ENCODE assay signal across 8 cellular contexts in the genomic region with DNA sequence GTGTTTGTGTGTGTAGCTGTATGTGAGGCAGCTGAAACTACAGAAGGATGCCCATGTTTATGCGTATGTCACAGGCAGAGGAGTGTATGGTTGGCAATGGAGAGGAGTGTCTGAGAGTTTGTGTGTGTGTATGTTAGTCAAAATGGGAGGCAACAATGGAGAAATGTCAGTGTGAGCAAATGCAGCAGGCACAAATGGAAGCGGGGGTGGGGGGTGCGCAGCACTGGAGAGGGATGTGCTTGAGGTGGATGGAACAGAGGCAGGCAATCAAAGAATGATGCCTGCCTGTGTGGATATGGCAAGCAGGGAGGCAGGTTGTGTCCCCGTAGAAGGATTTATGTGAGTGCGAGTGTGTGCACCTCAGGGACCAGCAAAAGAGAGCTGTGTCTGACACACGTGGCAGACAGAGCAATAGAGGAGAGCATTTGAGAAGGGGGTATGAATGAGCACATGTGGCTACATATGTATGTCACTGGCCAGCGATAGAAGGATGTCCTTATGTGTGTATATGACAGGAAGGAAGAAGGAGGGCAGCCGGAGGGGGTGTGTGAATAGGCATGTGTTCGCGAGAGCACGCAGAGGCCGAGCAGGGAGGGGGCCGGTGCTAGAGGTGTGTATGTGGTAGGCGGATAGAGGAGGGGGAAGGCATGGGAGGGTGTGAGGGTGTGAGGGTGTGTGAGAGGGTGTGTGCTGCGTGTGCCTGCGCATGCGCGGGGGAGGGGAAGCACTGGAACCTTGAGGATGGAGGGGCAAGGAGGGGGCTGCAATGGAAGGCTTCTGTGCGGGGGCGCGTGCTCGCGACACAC. TPM values are rescaled to one million over a fixed set of nuclear protein-coding genes. Genes with fewer than 3 reads are reported as not detected.
A peak's percentile ranks its signal among the peaks of the same experiment; 100 is the strongest.
DNase-seq lines count a peak whose midpoint lies in the region; ATAC-seq, FAIRE-seq and TF ChIP-seq lines count a peak whose summit lies in the region.

No MANE protein-coding gene starts in this region.

- CTCF ChIA-PET in HepG2 (lab: Yijun Ruan, JAX; ENCODE audit: low intra/inter-chr PET ratio, low total read pairs) = no interaction called here

- H4K20me1 ChIP-seq in HepG2 (ENCODE audit: insufficient read depth, low read length) = no peaks in the 10 kb centered on the region

- H3K4me3 ChIP-seq in HUES64 (ENCODE audit: low read length) (peak overlapping the region; percentile 86), HepG2 (replicated peaks in 1 of 3; ENCODE audit: insufficient read depth in 1 of 3, low read depth in 2 of 3, low read length in 3 of 3) (peak overlapping the region in 1 of 3 experiments; percentile 73; a peak in 1 of 6 replicates)

- no peak for TF ChIP-seq POLR2A in HepG2 (IDR thresholded peaks at IDR 0.05; ENCODE audit: insufficient read depth in 1 of 2, low read depth in 2 of 2, low read length in 2 of 2)

- POLR2A ChIA-PET in HepG2 (lab: Yijun Ruan, JAX) = no interaction called here

- H3K9me3 ChIP-seq in HUES64 (ENCODE audit: insufficient read depth, low read depth, low read length) (no peaks in the 10 kb centered on the region), HepG2 (ENCODE audit: low read length) (no peaks in the 10 kb centered on the region)

- TF ChIP-seq EP300 in HepG2 (IDR thresholded peaks at IDR 0.05; ENCODE audit: low read depth in 2 of 2, low read length in 2 of 2) = no peak
- no peak for TF ChIP-seq EP300 in HepG2 (CRISPR knock-in tag; IDR thresholded peaks at IDR 0.05; ENCODE audit: borderline replicate concordance)

- 26% methylated on average over 23 of the region's 23 CpGs for WGBS in HUES64
- WGBS in HepG2 (ENCODE audit: low lambda C conversion rate) = 88% methylated on average over 23 of the region's 23 CpGs

- H3K4me2 ChIP-seq in HepG2 (ENCODE audit: low read depth, low read length) = peak overlapping the region; percentile 32

- H3K9ac ChIP-seq in HUES64 (ENCODE audit: low read depth, low read length) (no peak overlapping the region), HepG2 (ENCODE audit: insufficient read depth, low read depth, low read length) (no peak overlapping the region)

- H3K27me3 ChIP-seq in HUES64 (ENCODE audit: insufficient read depth, low read length) = no peaks in the 10 kb centered on the region
- no peaks in the 10 kb centered on the region for H3K27me3 ChIP-seq in HepG2 (ENCODE audit: control insufficient read depth in 1 of 2, insufficient read depth in 2 of 2, low read length in 2 of 2)

- TF ChIP-seq CTCF in chondrocyte (IDR thresholded peaks at IDR 0.05) (no peak), HepG2 (CRISPR knock-in tag; IDR thresholded peaks at IDR 0.05) (no peak)

- no peak overlapping the region for H3K27ac ChIP-seq in HUES64 (ENCODE audit: low read depth, low read length)
- H3K27ac ChIP-seq in HepG2 (ENCODE audit: extremely low read length, insufficient read depth, low read length) = no peak overlapping the region

- BruUV-seq in HepG2 (replicated peaks; lab: Mats Ljungman, UMichigan) = no TSS peak

- H3K27ac Mint-ChIP-seq in chondrocyte (ENCODE audit: unreplicated experiment) = peak overlapping the region; percentile 58

- no peak overlapping the region for H2AFZ ChIP-seq in HepG2 (ENCODE audit: low read length)

- DNase-seq in NCI-H1417 (lab: John Stamatoyannopoulos, UW) (peak in 2 of 3 experiments; percentile 40 to 71), NCI-H1417 treated with DMSO at 0.1 percent for 48 hours (lab: John Stamatoyannopoulos, UW) (no peak), chondrocyte (ENCODE audit: low spot score) (no peak), HepG2 (ENCODE audit: low spot score) (no peak), epidermal melanocyte (ENCODE audit: insufficient read length, low spot score) (no peak)
- peak in 2 of 3 experiments; percentile 8 to 49 for DNase-seq in stimulated activated CD4-positive, alpha-beta T cell treated with anti-CD3 and anti-CD28 coated beads, TNF-alpha, amount 100 ng/mL, for 24 hours (ENCODE audit: low read depth in 3 of 3)

- H3K4me1 ChIP-seq in HUES64 (ENCODE audit: insufficient read depth, low read length) (peaks cover 4% of the 10 kb centered on the region; the same call in 1 of the 2 replicates), HepG2 (ENCODE audit: insufficient read depth, low read length) (no peaks in the 10 kb centered on the region)

- in situ Hi-C loops in HepG2 (cut with HindIII; ENCODE audit: extremely low pct_ligation_motif_present, low pct_unique_long_range_greater_than_20kb) = no loop called here

- no peaks in the 10 kb centered on the region for H3K79me2 ChIP-seq in HepG2 (ENCODE audit: insufficient read depth, low read length)

- peaks cover 17% of the 10 kb centered on the region for H3K36me3 Mint-ChIP-seq in chondrocyte (ENCODE audit: low read depth)

- no peak for TF ChIP-seq RAD21 in HepG2 (CRISPR knock-in tag; IDR thresholded peaks at IDR 0.05)

- peaks cover 5% of the 10 kb centered on the region for H3K9me3 Mint-ChIP-seq in chondrocyte (ENCODE audit: low read depth)

- H3K36me3 ChIP-seq in HUES64 (ENCODE audit: insufficient read depth, low read length) = peaks cover 21% of the 10 kb centered on the region
- H3K36me3 ChIP-seq in HepG2 (replicated peaks in 1 of 2; ENCODE audit: control insufficient read depth in 1 of 2, insufficient read depth in 2 of 2, low read length in 2 of 2) = no peaks in the 10 kb centered on the region

- intact Hi-C loops in HepG2 (cut with micrococcal nuclease; ENCODE audit: unreplicated experiment) = no loop called here

- no peak for FAIRE-seq in HepG2 (lab: Jason Lieb, UNC)

- no peaks in the 10 kb centered on the region for H3K27me3 Mint-ChIP-seq in chondrocyte (ENCODE audit: low read depth)

- H3K4me1 Mint-ChIP-seq in chondrocyte (ENCODE audit: low read depth) = peaks cover 21% of the 10 kb centered on the region

- H3K4me3 Mint-ChIP-seq in chondrocyte (ENCODE audit: unreplicated experiment) = peak overlapping the region; percentile 77

- ATAC-seq in activated CD4-positive, CD25-positive, alpha-beta regulatory T cell treated with anti-CD3 and anti-CD28 coated beads, Interleukin-2, amount 50 U/mL, for 24 hours = peak; percentile 67 to 77
- no peak for ATAC-seq in HepG2

TF ChIP-seq in HepG2, 621 proteins besides CTCF, POLR2A, EP300 and RAD21 (continues in another document):
- TF ChIP-seq, protein P1, sequence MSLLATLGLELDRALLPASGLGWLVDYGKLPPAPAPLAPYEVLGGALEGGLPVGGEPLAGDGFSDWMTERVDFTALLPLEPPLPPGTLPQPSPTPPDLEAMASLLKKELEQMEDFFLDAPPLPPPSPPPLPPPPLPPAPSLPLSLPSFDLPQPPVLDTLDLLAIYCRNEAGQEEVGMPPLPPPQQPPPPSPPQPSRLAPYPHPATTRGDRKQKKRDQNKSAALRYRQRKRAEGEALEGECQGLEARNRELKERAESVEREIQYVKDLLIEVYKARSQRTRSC (CRISPR knock-in tag; IDR thresholded peaks at IDR 0.05; ENCODE audit: low read depth) = no peak
- TF ChIP-seq FOXC1 (CRISPR knock-in tag; IDR thresholded peaks at IDR 0.05; ENCODE audit: borderline replicate concordance) (no peak), ZNF260 (CRISPR knock-in tag; IDR thresholded peaks at IDR 0.05; ENCODE audit: borderline replicate concordance, low read depth) (no peak), JDP2 (CRISPR knock-in tag; IDR thresholded peaks at IDR 0.05; ENCODE audit: borderline replicate concordance) (no peak), ZNF772 (CRISPR knock-in tag; IDR thresholded peaks at IDR 0.05) (no peak)
- TF ChIP-seq, protein P2, sequence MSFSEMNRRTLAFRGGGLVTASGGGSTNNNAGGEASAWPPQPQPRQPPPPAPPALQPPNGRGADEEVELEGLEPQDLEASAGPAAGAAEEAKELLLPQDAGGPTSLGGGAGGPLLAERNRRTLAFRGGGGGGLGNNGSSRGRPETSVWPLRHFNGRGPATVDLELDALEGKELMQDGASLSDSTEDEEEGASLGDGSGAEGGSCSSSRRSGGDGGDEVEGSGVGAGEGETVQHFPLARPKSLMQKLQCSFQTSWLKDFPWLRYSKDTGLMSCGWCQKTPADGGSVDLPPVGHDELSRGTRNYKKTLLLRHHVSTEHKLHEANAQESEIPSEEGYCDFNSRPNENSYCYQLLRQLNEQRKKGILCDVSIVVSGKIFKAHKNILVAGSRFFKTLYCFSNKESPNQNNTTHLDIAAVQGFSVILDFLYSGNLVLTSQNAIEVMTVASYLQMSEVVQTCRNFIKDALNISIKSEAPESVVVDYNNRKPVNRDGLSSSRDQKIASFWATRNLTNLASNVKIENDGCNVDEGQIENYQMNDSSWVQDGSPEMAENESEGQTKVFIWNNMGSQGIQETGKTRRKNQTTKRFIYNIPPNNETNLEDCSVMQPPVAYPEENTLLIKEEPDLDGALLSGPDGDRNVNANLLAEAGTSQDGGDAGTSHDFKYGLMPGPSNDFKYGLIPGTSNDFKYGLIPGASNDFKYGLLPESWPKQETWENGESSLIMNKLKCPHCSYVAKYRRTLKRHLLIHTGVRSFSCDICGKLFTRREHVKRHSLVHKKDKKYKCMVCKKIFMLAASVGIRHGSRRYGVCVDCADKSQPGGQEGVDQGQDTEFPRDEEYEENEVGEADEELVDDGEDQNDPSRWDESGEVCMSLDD (CRISPR knock-in tag; IDR thresholded peaks at IDR 0.05; ENCODE audit: borderline replicate concordance) = no peak

RNA-seq across cellular contexts. Expression of a gene that starts 1.1 kb away (rescaled TPM):
- polyA plus RNA-seq in HUES64 (2013, experiment 1 of 2) = 43.3 TPM
- polyA plus RNA-seq in HUES64 (2013, experiment 2 of 2) = 50.7 TPM
- 20.7 to 34.8 TPM (median 30.1 TPM) in 3 replicates for total RNA-seq in chondrocyte
- total RNA-seq in HepG2 (2016; rRNA removed; fragmentation: Illumina TruSeq; extraction: Trizol) = 9.6 and 12.3 TPM in 2 replicates
- total RNA-seq in HepG2 (2016; cell fraction: cytosol; rRNA removed; fragmentation: Illumina TruSeq; extraction: Trizol; ENCODE audit: low read depth) = 1.0 and 1.2 TPM in 2 replicates
- 10.5 and 12.4 TPM in 2 replicates for total RNA-seq in HepG2 (2016; cell fraction: insoluble cytoplasmic fraction; rRNA removed; fragmentation: Illumina TruSeq; extraction: Trizol)
- 2.5 and 3.0 TPM in 2 replicates for total RNA-seq in HepG2 (2016; cell fraction: membrane; rRNA removed; fragmentation: Illumina TruSeq; extraction: Trizol)
- total RNA-seq in HepG2 (2016; cell fraction: nucleus; rRNA removed; fragmentation: Illumina TruSeq; extraction: Trizol) = 4.6 and 5.0 TPM in 2 replicates
- polyA plus RNA-seq in HepG2 (2011; rRNA removed) = 3.6 TPM in 2 replicates
- polyA plus RNA-seq in HepG2 (2011; cell fraction: cytosol; rRNA removed) = 4.5 and 4.9 TPM in 2 replicates
- polyA plus RNA-seq in HepG2 (2011; cell fraction: nucleus; rRNA removed) = 3.2 and 3.7 TPM in 2 replicates
- polyA plus RNA-seq in HepG2 (2012) = 8.8 and 10.8 TPM in 2 replicates
- 0.54 and 0.96 TPM in 2 replicates for polyA plus RNA-seq in HepG2 (2016; cell fraction: cytosol; fragmentation: Illumina TruSeq; extraction: Trizol; ENCODE audit: low read depth)
- polyA plus RNA-seq in HepG2 (2016; cell fraction: insoluble cytoplasmic fraction; fragmentation: Illumina TruSeq; extraction: Trizol; ENCODE audit: low read depth) = 11.3 and 12.0 TPM in 2 replicates
- polyA plus RNA-seq in HepG2 (2016; cell fraction: membrane; fragmentation: Illumina TruSeq; extraction: Trizol; ENCODE audit: low read depth) = 1.1 and 2.4 TPM in 2 replicates
- polyA plus RNA-seq in HepG2 (2016; cell fraction: nucleus; fragmentation: Illumina TruSeq; extraction: Trizol; ENCODE audit: insufficient read depth, low read depth) = 4.4 and 6.3 TPM in 2 replicates
- 5.4 and 8.2 TPM in 2 replicates for polyA minus RNA-seq in HepG2 (2011; rRNA and poly(A)+ RNA removed; ENCODE audit: low replicate concordance)
- polyA minus RNA-seq in HepG2 (2011; cell fraction: cytosol; rRNA and poly(A)+ RNA removed) = 2.1 and 3.8 TPM in 2 replicates
- 1.6 and 1.8 TPM in 2 replicates for polyA minus RNA-seq in HepG2 (2011; cell fraction: nucleus; rRNA and poly(A)+ RNA removed)

Comparison
In these comparisons a context has a peak if more than half of its experiments do, and no peak if none do; other contexts are left out.
1. DNase-seq: peak in NCI-H1417 (2 of 3) and stimulated activated CD4-positive, alpha-beta T cell treated with anti-CD3 and anti-CD28 coated beads, TNF-alpha, amount 100 ng/mL, for 24 hours (2 of 3); none in NCI-H1417 treated with DMSO at 0.1 percent for 48 hours (single experiment), chondrocyte (single experiment), HepG2 (single experiment) and epidermal melanocyte (single experiment).